Comparison of ENCODE assay signal across 16 cellular contexts in genomic region chr4:153022233-153022632, GRCh38.
DNase-seq lines count a peak whose midpoint lies in the region; ATAC-seq and TF ChIP-seq lines count a peak whose summit lies in the region.
"Had no signal": no experiment of that assay in that cellular context is flagged by ENCODE, and none has a peak within 500 bp of the region (broad histone marks: within the 10 kb centered on the region; RNA-seq: fewer than 3 reads in every experiment).

No MANE protein-coding gene starts in this region.

- no peak for TF ChIP-seq CTCF in neural progenitor cell (IDR thresholded peaks at IDR 0.05)
- no peak for TF ChIP-seq CTCF in mesothelial cell of epicardium (IDR thresholded peaks at IDR 0.05; ENCODE audit: unreplicated experiment)

- H3K27me3 Mint-ChIP-seq in neural progenitor cell (ENCODE audit: insufficient read depth, low read depth) (peaks cover 8% of the 10 kb centered on the region), mesothelial cell of epicardium (ENCODE audit: low read depth) (no peaks in the 10 kb centered on the region), T-helper 17 cell (peaks cover 19% of the 10 kb centered on the region)

- no peaks in the 10 kb centered on the region for H3K79me2 ChIP-seq in neural progenitor cell (ENCODE audit: low read depth)

- no peak overlapping the region for H3K4me2 ChIP-seq in neural progenitor cell

- H3K9ac ChIP-seq in neural progenitor cell: no peak overlapping the region

- peak overlapping the region; percentile 76 for H2AFZ ChIP-seq in neural progenitor cell (replicated peaks)

- peaks cover 13% of the 10 kb centered on the region for H3K4me1 Mint-ChIP-seq in neural progenitor cell
- H3K4me1 Mint-ChIP-seq in mesothelial cell of epicardium: peaks cover 14% of the 10 kb centered on the region
- no peaks in the 10 kb centered on the region for H3K4me1 Mint-ChIP-seq in T-helper 17 cell
- H3K4me1 Mint-ChIP-seq: activated CD4-positive, alpha-beta memory T cell treated with anti-CD3 and anti-CD28 coated beads, Interleukin-2, amount 10 ng/mL, durations not matched to agents 7 days and 5 days had no signal

- peak; percentile 68 for DNase-seq in DMS79 treated with DMSO at 0.1 percent for 48 hours (lab: John Stamatoyannopoulos, UW)
- peak; percentile 4 for DNase-seq in NCI-H1417 treated with DMSO at 0.1 percent for 48 hours (lab: John Stamatoyannopoulos, UW)
- DNase-seq in NCI-H69 (lab: John Stamatoyannopoulos, UW): peak; percentile 92
- DNase-seq in neural progenitor cell (ENCODE audit: low spot score): no peak
- DNase-seq in NCI-H1436 (lab: John Stamatoyannopoulos, UW): no peak
- no peak for DNase-seq in mesothelial cell of epicardium (ENCODE audit: low spot score in 2 of 2, unreplicated experiment in 2 of 2)
- no peak for DNase-seq in hippocampal formation (lab: John Stamatoyannopoulos, UW)
- no peak for DNase-seq in T-helper 17 cell
- DNase-seq: activated CD4-positive, alpha-beta memory T cell treated with anti-CD3 and anti-CD28 coated beads, Interleukin-2, amount 10 ng/mL, durations not matched to agents 7 days and 5 days; activated T-cell treated with anti-CD3 and anti-CD28 coated beads, Interleukin-2, amount 50 U/mL, for 72 hours; dorsolateral prefrontal cortex; GOT3; KBM-7; left ventricle myocardium superior; SW 1271 had no signal

- H3K27ac ChIP-seq in neural progenitor cell: no peak overlapping the region
- H3K27ac ChIP-seq: cardiac muscle cell, dorsolateral prefrontal cortex had no signal

- peaks cover 21% of the 10 kb centered on the region for H3K4me1 ChIP-seq in neural progenitor cell

- no peak overlapping the region for H3K27ac Mint-ChIP-seq in neural progenitor cell
- H3K27ac Mint-ChIP-seq in mesothelial cell of epicardium: no peak overlapping the region
- no peak overlapping the region for H3K27ac Mint-ChIP-seq in T-helper 17 cell
- H3K27ac Mint-ChIP-seq: activated CD4-positive, alpha-beta memory T cell treated with anti-CD3 and anti-CD28 coated beads, Interleukin-2, amount 10 ng/mL, durations not matched to agents 7 days and 5 days; activated T-cell treated with anti-CD3 and anti-CD28 coated beads, Interleukin-2, amount 50 U/mL, for 72 hours had no signal

- H3K36me3 ChIP-seq in neural progenitor cell: no peaks in the 10 kb centered on the region
- H3K36me3 ChIP-seq: cardiac muscle cell had no signal

- H3K9me3 ChIP-seq in neural progenitor cell (ENCODE audit: low read depth): no peaks in the 10 kb centered on the region
- no peaks in the 10 kb centered on the region for H3K9me3 ChIP-seq in T-helper 17 cell (ENCODE audit: control insufficient read depth, low read length, poor library complexity, severe bottlenecking)

- peaks cover 1% of the 10 kb centered on the region for H3K36me3 Mint-ChIP-seq in neural progenitor cell
- H3K36me3 Mint-ChIP-seq in mesothelial cell of epicardium: no peaks in the 10 kb centered on the region
- no peaks in the 10 kb centered on the region for H3K36me3 Mint-ChIP-seq in T-helper 17 cell (ENCODE audit: low read depth)

- H3K4me3 Mint-ChIP-seq in neural progenitor cell: no peak overlapping the region
- no peak overlapping the region for H3K4me3 Mint-ChIP-seq in mesothelial cell of epicardium
- H3K4me3 Mint-ChIP-seq in T-helper 17 cell: no peak overlapping the region
- H3K4me3 Mint-ChIP-seq: activated CD4-positive, alpha-beta memory T cell treated with anti-CD3 and anti-CD28 coated beads, Interleukin-2, amount 10 ng/mL, durations not matched to agents 7 days and 5 days; activated T-cell treated with anti-CD3 and anti-CD28 coated beads, Interleukin-2, amount 50 U/mL, for 72 hours had no signal

- peaks cover 4% of the 10 kb centered on the region for H3F3A ChIP-seq in neural progenitor cell (ENCODE audit: low read depth)

- H3K27me3 ChIP-seq in neural progenitor cell: no peaks in the 10 kb centered on the region
- H3K27me3 ChIP-seq: cardiac muscle cell had no signal

- H3K4me3 ChIP-seq in neural progenitor cell: no peak overlapping the region
- H3K4me3 ChIP-seq: cardiac muscle cell, dorsolateral prefrontal cortex had no signal

- no peak for ATAC-seq in T-helper 17 cell
- ATAC-seq: activated T-cell treated with anti-CD3 and anti-CD28 coated beads, Interleukin-2, amount 50 U/mL, for 72 hours; left ventricle myocardium superior had no signal

- H4K20me1 ChIP-seq in neural progenitor cell (ENCODE audit: low read depth): no peaks in the 10 kb centered on the region

- H3K9me3 Mint-ChIP-seq in neural progenitor cell (peaks cover 2% of the 10 kb centered on the region), mesothelial cell of epicardium (peaks cover 5% of the 10 kb centered on the region)
- H3K9me3 Mint-ChIP-seq: activated CD4-positive, alpha-beta memory T cell treated with anti-CD3 and anti-CD28 coated beads, Interleukin-2, amount 10 ng/mL, durations not matched to agents 7 days and 5 days; activated T-cell treated with anti-CD3 and anti-CD28 coated beads, Interleukin-2, amount 50 U/mL, for 72 hours had no signal

Comparison
In these comparisons a context has a peak if more than half of its experiments do, and no peak if none do; other contexts are left out.
1. DNase-seq: peak in DMS79 treated with DMSO at 0.1 percent for 48 hours (single experiment), NCI-H1417 treated with DMSO at 0.1 percent for 48 hours (single experiment) and NCI-H69 (single experiment); none in neural progenitor cell (single experiment), NCI-H1436 (single experiment), mesothelial cell of epicardium (0 of 2), hippocampal formation (0 of 2) and T-helper 17 cell (0 of 3).